Comparison of ENCODE assay signal across 1 cellular context in the genomic region with DNA sequence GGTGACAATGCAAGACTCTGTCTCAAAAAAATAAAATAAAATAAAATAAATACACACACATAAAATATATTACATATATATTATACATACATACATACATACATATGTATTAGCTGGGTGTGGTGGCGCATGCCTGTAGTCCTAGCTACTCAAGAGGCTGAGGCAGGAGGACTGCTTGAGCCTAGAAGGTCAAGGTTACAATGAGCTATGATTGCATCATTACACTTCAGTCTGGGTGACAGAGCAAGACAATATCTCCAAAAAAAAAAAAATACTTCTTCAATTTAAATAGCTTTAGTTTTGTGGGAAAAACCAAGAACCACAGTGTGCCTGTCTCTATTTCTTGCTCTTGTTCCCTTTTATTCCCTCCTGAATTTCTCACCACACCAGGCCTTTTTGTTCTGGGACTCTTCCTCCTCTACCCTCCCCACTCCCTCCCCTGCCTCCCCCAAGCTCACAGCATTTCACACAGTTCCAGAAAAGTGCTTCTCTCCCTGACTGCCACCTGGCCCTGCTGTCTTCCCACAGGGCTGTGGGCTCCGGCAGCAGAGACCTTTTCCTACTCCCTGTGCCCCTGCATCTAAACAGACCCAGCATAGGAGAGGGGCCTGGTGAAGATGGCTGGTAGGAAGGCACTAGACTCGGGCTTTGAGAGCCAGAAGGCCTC.
TF ChIP-seq lines count a peak whose summit lies in the region.

No MANE protein-coding gene starts in this region.

TF ChIP-seq in K562, 482 proteins besides CTCF, POLR2A, EP300 and RAD21 (continues in another document):
- TF ChIP-seq MYC (IDR thresholded peaks at IDR 0.05; ENCODE audit: low read depth, low read length) (0 out of 2 replicates have a peak, but pooled peaks have one; percentile 31), MYC (CRISPR knock-in tag; IDR thresholded peaks at IDR 0.05; ENCODE audit: borderline replicate concordance, low read depth) (no peak), U2AF1 (optimal IDR thresholded peaks at IDR 0.05; ENCODE audit: low read depth, low read length) (no peak), STAT5A (IDR thresholded peaks at IDR 0.05; ENCODE audit: borderline replicate concordance, low read length) (no peak), NR2C2 (CRISPR knock-in tag; IDR thresholded peaks at IDR 0.05) (no peak), NR2C2 (tag; IDR thresholded peaks at IDR 0.05) (peak; percentile 42; the same call in 1 of the 2 replicates), DPF2 (IDR thresholded peaks at IDR 0.05) (peak; percentile 4), ELF4 (CRISPR knock-in tag; IDR thresholded peaks at IDR 0.05) (no peak), ZSCAN29 (IDR thresholded peaks at IDR 0.05) (no peak), PKNOX1 (IDR thresholded peaks at IDR 0.05) (peak; percentile 43), ZSCAN32 (CRISPR knock-in tag; IDR thresholded peaks at IDR 0.05) (peak; percentile 82), SAFB2 (IDR thresholded peaks at IDR 0.05; ENCODE audit: borderline replicate concordance, low read depth, low read length, severe bottlenecking) (no peak), FOSL1 (tag; conservative IDR thresholded peaks at IDR 0.05) (peak; percentile 30; the same call in 1 of the 2 replicates), EP400 (IDR thresholded peaks at IDR 0.05) (peak; percentile 56), ETV1 (tag; conservative IDR thresholded peaks at IDR 0.05; ENCODE audit: low read depth) (0 out of 2 replicates have a peak, but pooled peaks have one; percentile 25), ZNF224 (CRISPR knock-in tag; IDR thresholded peaks at IDR 0.05) (no peak), NR2C1 (IDR thresholded peaks at IDR 0.05) (peak; percentile 54; the same call in 1 of the 2 replicates), NR2C1 (tag; IDR thresholded peaks at IDR 0.05) (peak; percentile 42), NBN (IDR thresholded peaks at IDR 0.05; ENCODE audit: low read depth) (0 out of 2 replicates have a peak, but pooled peaks have one; percentile 39), LEF1 (IDR thresholded peaks at IDR 0.05) (0 out of 2 replicates have a peak, but pooled peaks have one; percentile 27), ZNF175 (CRISPR knock-in tag; IDR thresholded peaks at IDR 0.05; ENCODE audit: low read depth) (peak; percentile 79; the same call in 1 of the 2 replicates), TRIM24 (IDR thresholded peaks at IDR 0.05) (peak; percentile 54 to 69; a peak in 3 of 4 replicates), ZFX (CRISPR knock-in tag; IDR thresholded peaks at IDR 0.05) (peak; percentile 34; the same call in 1 of the 2 replicates), ZNF384 (IDR thresholded peaks at IDR 0.05; ENCODE audit: low read depth, low read length) (peak; percentile 76), ARID3B (CRISPR knock-in tag; IDR thresholded peaks at IDR 0.05; ENCODE audit: borderline replicate concordance) (no peak), ESRRA (IDR thresholded peaks at IDR 0.05; ENCODE audit: borderline replicate concordance, low read depth) (peak; percentile 91), BRD9 (IDR thresholded peaks at IDR 0.05; ENCODE audit: low read depth, partially characterized antibody) (peak; percentile 57), RBM22 (IDR thresholded peaks at IDR 0.05; ENCODE audit: low read depth, low read length, poor library complexity, severe bottlenecking) (no peak), ZNF445 (CRISPR knock-in tag; IDR thresholded peaks at IDR 0.05; ENCODE audit: low read depth) (no peak), CEBPB (tag; IDR thresholded peaks at IDR 0.05) (peak; percentile 93), MEF2D (tag; conservative IDR thresholded peaks at IDR 0.05; ENCODE audit: low read depth) (no peak), NFRKB (IDR thresholded peaks at IDR 0.05; ENCODE audit: low read depth) (peak; percentile 87), TCFL5 (CRISPR knock-in tag; conservative IDR thresholded peaks at IDR 0.05) (no peak), HMGN3 (IDR thresholded peaks at IDR 0.05; ENCODE audit: borderline replicate concordance, extremely low read depth, insufficient read length, low read depth, low read length) (no peak), CXXC5 (CRISPR knock-in tag; IDR thresholded peaks at IDR 0.05) (peak; percentile 31; the same call in 1 of the 2 replicates), ZNF518B (CRISPR knock-in tag; IDR thresholded peaks at IDR 0.05) (no peak), BCL6 (CRISPR knock-in tag; IDR thresholded peaks at IDR 0.05) (no peak), SMARCA4 (IDR thresholded peaks at IDR 0.05) (peak; percentile 72; the same call in 1 of the 2 replicates), COPS2 (conservative IDR thresholded peaks at IDR 0.05) (no peak), PCBP1 (IDR thresholded peaks at IDR 0.05; ENCODE audit: low read depth, low read length, poor library complexity, severe bottlenecking) (no peak)
- TF ChIP-seq, protein P1, sequence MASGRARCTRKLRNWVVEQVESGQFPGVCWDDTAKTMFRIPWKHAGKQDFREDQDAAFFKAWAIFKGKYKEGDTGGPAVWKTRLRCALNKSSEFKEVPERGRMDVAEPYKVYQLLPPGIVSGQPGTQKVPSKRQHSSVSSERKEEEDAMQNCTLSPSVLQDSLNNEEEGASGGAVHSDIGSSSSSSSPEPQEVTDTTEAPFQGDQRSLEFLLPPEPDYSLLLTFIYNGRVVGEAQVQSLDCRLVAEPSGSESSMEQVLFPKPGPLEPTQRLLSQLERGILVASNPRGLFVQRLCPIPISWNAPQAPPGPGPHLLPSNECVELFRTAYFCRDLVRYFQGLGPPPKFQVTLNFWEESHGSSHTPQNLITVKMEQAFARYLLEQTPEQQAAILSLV (tag; IDR thresholded peaks at IDR 0.05): peak; percentile 74
- TF ChIP-seq, protein P2, sequence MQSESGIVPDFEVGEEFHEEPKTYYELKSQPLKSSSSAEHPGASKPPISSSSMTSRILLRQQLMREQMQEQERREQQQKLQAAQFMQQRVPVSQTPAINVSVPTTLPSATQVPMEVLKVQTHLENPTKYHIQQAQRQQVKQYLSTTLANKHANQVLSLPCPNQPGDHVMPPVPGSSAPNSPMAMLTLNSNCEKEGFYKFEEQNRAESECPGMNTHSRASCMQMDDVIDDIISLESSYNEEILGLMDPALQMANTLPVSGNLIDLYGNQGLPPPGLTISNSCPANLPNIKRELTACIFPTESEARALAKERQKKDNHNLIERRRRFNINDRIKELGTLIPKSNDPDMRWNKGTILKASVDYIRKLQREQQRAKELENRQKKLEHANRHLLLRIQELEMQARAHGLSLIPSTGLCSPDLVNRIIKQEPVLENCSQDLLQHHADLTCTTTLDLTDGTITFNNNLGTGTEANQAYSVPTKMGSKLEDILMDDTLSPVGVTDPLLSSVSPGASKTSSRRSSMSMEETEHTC (IDR thresholded peaks at IDR 0.05): no peak
- TF ChIP-seq, protein P3, sequence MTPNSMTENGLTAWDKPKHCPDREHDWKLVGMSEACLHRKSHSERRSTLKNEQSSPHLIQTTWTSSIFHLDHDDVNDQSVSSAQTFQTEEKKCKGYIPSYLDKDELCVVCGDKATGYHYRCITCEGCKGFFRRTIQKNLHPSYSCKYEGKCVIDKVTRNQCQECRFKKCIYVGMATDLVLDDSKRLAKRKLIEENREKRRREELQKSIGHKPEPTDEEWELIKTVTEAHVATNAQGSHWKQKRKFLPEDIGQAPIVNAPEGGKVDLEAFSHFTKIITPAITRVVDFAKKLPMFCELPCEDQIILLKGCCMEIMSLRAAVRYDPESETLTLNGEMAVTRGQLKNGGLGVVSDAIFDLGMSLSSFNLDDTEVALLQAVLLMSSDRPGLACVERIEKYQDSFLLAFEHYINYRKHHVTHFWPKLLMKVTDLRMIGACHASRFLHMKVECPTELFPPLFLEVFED (CRISPR knock-in tag; conservative IDR thresholded peaks at IDR 0.05): 0 out of 2 replicates have a peak, but pooled peaks have one; percentile 9
- TF ChIP-seq, protein P4, sequence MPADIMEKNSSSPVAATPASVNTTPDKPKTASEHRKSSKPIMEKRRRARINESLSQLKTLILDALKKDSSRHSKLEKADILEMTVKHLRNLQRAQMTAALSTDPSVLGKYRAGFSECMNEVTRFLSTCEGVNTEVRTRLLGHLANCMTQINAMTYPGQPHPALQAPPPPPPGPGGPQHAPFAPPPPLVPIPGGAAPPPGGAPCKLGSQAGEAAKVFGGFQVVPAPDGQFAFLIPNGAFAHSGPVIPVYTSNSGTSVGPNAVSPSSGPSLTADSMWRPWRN (IDR thresholded peaks at IDR 0.05; ENCODE audit: low read depth): no peak
- TF ChIP-seq, protein P5, sequence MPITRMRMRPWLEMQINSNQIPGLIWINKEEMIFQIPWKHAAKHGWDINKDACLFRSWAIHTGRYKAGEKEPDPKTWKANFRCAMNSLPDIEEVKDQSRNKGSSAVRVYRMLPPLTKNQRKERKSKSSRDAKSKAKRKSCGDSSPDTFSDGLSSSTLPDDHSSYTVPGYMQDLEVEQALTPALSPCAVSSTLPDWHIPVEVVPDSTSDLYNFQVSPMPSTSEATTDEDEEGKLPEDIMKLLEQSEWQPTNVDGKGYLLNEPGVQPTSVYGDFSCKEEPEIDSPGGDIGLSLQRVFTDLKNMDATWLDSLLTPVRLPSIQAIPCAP (CRISPR knock-in tag; IDR thresholded peaks at IDR 0.05; ENCODE audit: borderline replicate concordance): no peak
- TF ChIP-seq, protein P6, sequence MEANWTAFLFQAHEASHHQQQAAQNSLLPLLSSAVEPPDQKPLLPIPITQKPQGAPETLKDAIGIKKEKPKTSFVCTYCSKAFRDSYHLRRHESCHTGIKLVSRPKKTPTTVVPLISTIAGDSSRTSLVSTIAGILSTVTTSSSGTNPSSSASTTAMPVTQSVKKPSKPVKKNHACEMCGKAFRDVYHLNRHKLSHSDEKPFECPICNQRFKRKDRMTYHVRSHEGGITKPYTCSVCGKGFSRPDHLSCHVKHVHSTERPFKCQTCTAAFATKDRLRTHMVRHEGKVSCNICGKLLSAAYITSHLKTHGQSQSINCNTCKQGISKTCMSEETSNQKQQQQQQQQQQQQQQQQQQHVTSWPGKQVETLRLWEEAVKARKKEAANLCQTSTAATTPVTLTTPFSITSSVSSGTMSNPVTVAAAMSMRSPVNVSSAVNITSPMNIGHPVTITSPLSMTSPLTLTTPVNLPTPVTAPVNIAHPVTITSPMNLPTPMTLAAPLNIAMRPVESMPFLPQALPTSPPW (CRISPR knock-in tag; IDR thresholded peaks at IDR 0.05): peak; percentile 42
